In genomic region chr2:33595385-33595784, GRCh38 we compare ENCODE assay signal across 16 cellular contexts. TPM values are rescaled to one million over a fixed set of nuclear protein-coding genes. Genes with fewer than 3 reads are reported as not detected.
DNase-seq lines count a peak whose midpoint lies in the region; TF ChIP-seq lines count a peak whose summit lies in the region.
"Had no signal": no experiment of that assay in that cellular context is flagged by ENCODE, and none has a peak within 500 bp of the region (broad histone marks: within the 10 kb centered on the region; RNA-seq: fewer than 3 reads in every experiment).

No MANE protein-coding gene starts in this region.

- peaks cover 12% of the 10 kb centered on the region for H4K20me1 ChIP-seq in Loucy (ENCODE audit: insufficient read depth, low read length, poor library complexity, severe bottlenecking)

- H4K91ac ChIP-seq in neuronal stem cell (ENCODE audit: low read depth, low read length, poor library complexity) = no peak overlapping the region

- H3K14ac ChIP-seq in neuronal stem cell (ENCODE audit: low read length) = no peak overlapping the region

- no peak overlapping the region for H2BK15ac ChIP-seq in neuronal stem cell (ENCODE audit: low read length)

- no peak overlapping the region for H4K8ac ChIP-seq in neuronal stem cell (ENCODE audit: low read depth, low read length)

- H3K4me3 ChIP-seq in Loucy (ENCODE audit: low read length, poor library complexity, severe bottlenecking) (peak overlapping the region; percentile 44), adipocyte (ENCODE audit: low read length) (peak overlapping the region; percentile 8), testis (no peak overlapping the region), neuronal stem cell (ENCODE audit: low read length in 2 of 2) (no peak overlapping the region), H7 (ENCODE audit: insufficient read depth, low read depth, low read length) (no peak overlapping the region)
- H3K4me3 ChIP-seq: K562 had no signal

- DNase-seq in adipocyte (ENCODE audit: low read depth) (no peak), globus pallidus (ENCODE audit: low spot score) (peak; percentile 57), testis (peak; percentile 33), neuronal stem cell (ENCODE audit: low spot score) (no peak), H7 (no peak)
- DNase-seq in stimulated activated CD4-positive, alpha-beta T cell treated with anti-CD3 and anti-CD28 coated beads, Interleukin-4, amount 100 ng/mL, for 1 hour = no peak
- DNase-seq: ACHN, AML-193, NCI-H1417 treated with DMSO at 0.1 percent for 48 hours, NCI-H2029, NCI-H2171, NCI-H446, RPMI8226, SIG-M5 had no signal

- peaks cover 3% of the 10 kb centered on the region for H3K79me1 ChIP-seq in neuronal stem cell (ENCODE audit: low read depth, low read length)

- no peak overlapping the region for H3K23ac ChIP-seq in neuronal stem cell (ENCODE audit: low read depth, low read length, poor library complexity)

- H3K9me3 ChIP-seq in Loucy (ENCODE audit: insufficient read depth, low read depth, low read length) (no peaks in the 10 kb centered on the region), adipocyte (ENCODE audit: control insufficient read depth, low read length) (no peaks in the 10 kb centered on the region), testis (no peaks in the 10 kb centered on the region), neuronal stem cell (replicated peaks in 1 of 2; ENCODE audit: control insufficient read depth in 2 of 2, insufficient read depth in 1 of 2, low read depth in 1 of 2, low read length in 2 of 2) (no peaks in the 10 kb centered on the region)

- H3K36me3 ChIP-seq in Loucy (ENCODE audit: insufficient read depth, low read length) (peaks cover 6% of the 10 kb centered on the region; the same call in 1 of the 2 replicates), adipocyte (ENCODE audit: control insufficient read depth, insufficient read depth, low read length, severe bottlenecking) (peaks cover 48% of the 10 kb centered on the region), testis (ENCODE audit: low read depth, missing control alignments) (no peaks in the 10 kb centered on the region), neuronal stem cell (replicated peaks in 1 of 2; ENCODE audit: control insufficient read depth in 2 of 2, insufficient read depth in 2 of 2, low read length in 2 of 2) (peaks cover 3 to 44% of the 10 kb centered on the region in 2 donors), H7 (replicated peaks; ENCODE audit: control insufficient read depth, insufficient read depth, low read length) (peaks cover 13% of the 10 kb centered on the region)

- H3K27ac ChIP-seq in testis = peak overlapping the region in 1 of 2 donors; percentile 29
- no peak overlapping the region for H3K27ac ChIP-seq in neuronal stem cell (replicated peaks; ENCODE audit: low read length)

- 42 to 64% methylated on average over 3 of the region's 3 CpGs for WGBS in testis, 2 donors
- no CpG with 5 or more reads among the region's 3 CpGs for WGBS in neuronal stem cell (ENCODE audit: extremely low coverage in 2 of 2, insufficient read length in 2 of 2, insufficient replicate concordance in 1 of 2), 2 donors

- no peak for TF ChIP-seq CTCF in Loucy (conservative IDR thresholded peaks at IDR 0.05; ENCODE audit: low read length)
- TF ChIP-seq CTCF in testis (IDR thresholded peaks at IDR 0.05) = no peak

- no peaks in the 10 kb centered on the region for H3K9me2 ChIP-seq in Loucy (replicated peaks; ENCODE audit: low read depth, low read length)

- no peak overlapping the region for H3K4ac ChIP-seq in neuronal stem cell (ENCODE audit: low read length)

- H3K4me1 ChIP-seq in Loucy (ENCODE audit: insufficient read depth, low read length, poor library complexity, severe bottlenecking) = peaks cover 45% of the 10 kb centered on the region
- H3K4me1 ChIP-seq in adipocyte (ENCODE audit: control insufficient read depth, insufficient read depth, low read length) = peaks cover 25% of the 10 kb centered on the region
- peaks cover 12% of the 10 kb centered on the region for H3K4me1 ChIP-seq in testis
- H3K4me1 ChIP-seq in neuronal stem cell (ENCODE audit: control insufficient read depth in 2 of 2, insufficient read depth in 1 of 2, low read depth in 1 of 2, low read length in 2 of 2) = peaks cover 0 to 4% of the 10 kb centered on the region in 2 donors

- no peak for TF ChIP-seq POLR2A in testis (IDR thresholded peaks at IDR 0.05)

- no peak overlapping the region for H3K9ac ChIP-seq in Loucy (ENCODE audit: low read depth, low read length, poor library complexity, severe bottlenecking)
- H3K9ac ChIP-seq in adipocyte (ENCODE audit: low read length) = no peak overlapping the region
- H3K9ac ChIP-seq in neuronal stem cell (ENCODE audit: low read depth, low read length, poor library complexity) = no peak overlapping the region

- intact Hi-C loops in testis (cut with DNase I; ENCODE audit: low total_unique reads) = no loop called here

- H2AFZ ChIP-seq in Loucy (ENCODE audit: low read length) (no peak overlapping the region), neuronal stem cell (ENCODE audit: low read length) (no peak overlapping the region)

- peaks cover 47% of the 10 kb centered on the region for H3K79me2 ChIP-seq in Loucy (ENCODE audit: insufficient read depth, low read length)

- no peaks in the 10 kb centered on the region for H3K27me3 ChIP-seq in Loucy (ENCODE audit: insufficient read depth, low read length, poor library complexity, severe bottlenecking)
- no peaks in the 10 kb centered on the region for H3K27me3 ChIP-seq in adipocyte (replicated peaks; ENCODE audit: control insufficient read depth, insufficient read depth, low read length)
- H3K27me3 ChIP-seq in testis = no peaks in the 10 kb centered on the region
- H3K27me3 ChIP-seq in neuronal stem cell (ENCODE audit: control insufficient read depth in 3 of 3, insufficient read depth in 3 of 3, low read depth in 1 of 3, low read length in 3 of 3) = no peaks in the 10 kb centered on the region
- no peaks in the 10 kb centered on the region for H3K27me3 ChIP-seq in H7 (ENCODE audit: control insufficient read depth, insufficient read depth, low read length)

- H2AK5ac ChIP-seq in neuronal stem cell (ENCODE audit: low read depth, low read length) = no peak overlapping the region

- H3K18ac ChIP-seq in neuronal stem cell (ENCODE audit: low read length) = no peak overlapping the region

- no peak overlapping the region for H2BK5ac ChIP-seq in neuronal stem cell (ENCODE audit: low read length)

- H2BK12ac ChIP-seq in neuronal stem cell (ENCODE audit: low read length) = no peak overlapping the region

- no peak overlapping the region for H2BK120ac ChIP-seq in neuronal stem cell (ENCODE audit: low read depth, low read length)

- H3K4me2 ChIP-seq in Loucy (ENCODE audit: low read depth, low read length, poor library complexity, severe bottlenecking) = peak overlapping the region; percentile 93
- H3K4me2 ChIP-seq in neuronal stem cell (ENCODE audit: insufficient read depth, low read length, poor library complexity, severe bottlenecking) = no peak overlapping the region

- no peaks in the 10 kb centered on the region for H3F3A ChIP-seq in Loucy (ENCODE audit: low read depth)

RNA-seq across cellular contexts. Expression of gene FAM98A, which starts 3.7 kb away (rescaled TPM):
- total RNA-seq in testis = 100 to 1,000 TPM; 133 to 231 TPM
- 134 TPM for polyA plus RNA-seq in testis (ENCODE audit: insufficient read depth, low read depth, low replicate concordance)
- polyA plus RNA-seq in neuronal stem cell (2013, experiment 1 of 2) = 25.8 TPM
- 25.5 TPM for polyA plus RNA-seq in neuronal stem cell (2013, experiment 2 of 2)
- total RNA-seq in H7 (2014; rRNA removed; shearing (Covaris generic)) = 23.2 and 27.7 TPM in 2 replicates

Comparison
In these comparisons a context has a peak if more than half of its experiments do, and no peak if none do; other contexts are left out.
1. H3K4me3 ChIP-seq: peak in Loucy (single experiment) and adipocyte (single experiment); none in testis (0 of 2), neuronal stem cell (0 of 2) and H7 (single experiment).
2. DNase-seq: peak in globus pallidus (single experiment) and testis (single experiment); none in adipocyte (single experiment), neuronal stem cell (single experiment), H7 (single experiment) and stimulated activated CD4-positive, alpha-beta T cell treated with anti-CD3 and anti-CD28 coated beads, Interleukin-4, amount 100 ng/mL, for 1 hour (single experiment).